Comparison of ENCODE assay signal across 11 cellular contexts in genomic region chr12:10361084-10361483, GRCh38. TPM values are rescaled to one million over a fixed set of nuclear protein-coding genes. Genes with fewer than 3 reads are reported as not detected.
DNase-seq lines count a peak whose midpoint lies in the region; ATAC-seq and TF ChIP-seq lines count a peak whose summit lies in the region.
"Had no signal": no experiment of that assay in that cellular context is flagged by ENCODE, and none has a peak within 500 bp of the region (broad histone marks: within the 10 kb centered on the region; RNA-seq: fewer than 3 reads in every experiment).

No MANE protein-coding gene starts in this region.

- peaks cover 33% of the 10 kb centered on the region for H3K4me1 Mint-ChIP-seq in activated naive CD8-positive, alpha-beta T cell treated with anti-CD3 and anti-CD28 coated beads, Interleukin-2, amount 10 ng/mL, durations not matched to agents 7 days and 5 days

- H3K36me3 ChIP-seq in BLaER1 treated with 17β-estradiol and CSF1 and Interleukin-3, amounts not matched to agents 10 nM and 100 nM, result no peaks in the 10 kb centered on the region
- H3K36me3 ChIP-seq in left lung (no peaks in the 10 kb centered on the region), SJCRH30 (no peaks in the 10 kb centered on the region)
- H3K36me3 ChIP-seq: heart right ventricle had no signal

- H3K9me3 ChIP-seq in BLaER1 treated with 17β-estradiol and CSF1 and Interleukin-3, amounts not matched to agents 10 nM and 100 nM (replicated peaks in 1 of 11), result peaks cover 0 to 10% (median 0%) of the 10 kb centered on the region in 11 experiments; a peak in 6 of 22 replicates
- H3K9me3 ChIP-seq in left lung (no peaks in the 10 kb centered on the region), SJCRH30 (replicated peaks) (no peaks in the 10 kb centered on the region)

- peak; percentile 28 for ATAC-seq in activated naive CD8-positive, alpha-beta T cell treated with anti-CD3 and anti-CD28 coated beads, Interleukin-2, amount 10 ng/mL, durations not matched to agents 7 days and 5 days (ENCODE audit: low read depth)
- peak; percentile 2 for ATAC-seq in left lung
- ATAC-seq: heart right ventricle had no signal

- no peaks in the 10 kb centered on the region for H3K27me3 ChIP-seq in BLaER1 treated with 17β-estradiol and CSF1 and Interleukin-3, amounts not matched to agents 10 nM and 100 nM
- H3K27me3 ChIP-seq in left lung (no peaks in the 10 kb centered on the region), SJCRH30 (no peaks in the 10 kb centered on the region)
- H3K27me3 ChIP-seq: heart right ventricle had no signal

- in situ Hi-C loops in G401 (cut with HindIII; ENCODE audit: low sequenced_read_pairs), result no loop called here

- peak overlapping the region; percentile 81 for H3K27ac Mint-ChIP-seq in activated naive CD8-positive, alpha-beta T cell treated with anti-CD3 and anti-CD28 coated beads, Interleukin-2, amount 10 ng/mL, durations not matched to agents 7 days and 5 days

- no peak overlapping the region for H3K27ac ChIP-seq in BLaER1 treated with 17β-estradiol and CSF1 and Interleukin-3, amounts not matched to agents 10 nM and 100 nM
- H3K27ac ChIP-seq in left lung (peak overlapping the region; percentile 37 to 92), SJCRH30 (no peak overlapping the region)

- TF ChIP-seq CTCF in left lung (IDR thresholded peaks at IDR 0.05), result no peak

- H3K9ac ChIP-seq in BLaER1 treated with 17β-estradiol and CSF1 and Interleukin-3, amounts not matched to agents 10 nM and 100 nM, result no peak overlapping the region

- no peaks in the 10 kb centered on the region for H3K27me3 Mint-ChIP-seq in activated naive CD8-positive, alpha-beta T cell treated with anti-CD3 and anti-CD28 coated beads, Interleukin-2, amount 10 ng/mL, durations not matched to agents 7 days and 5 days

- H3K4me1 ChIP-seq in BLaER1 treated with 17β-estradiol and CSF1 and Interleukin-3, amounts not matched to agents 10 nM and 100 nM, result peaks cover 35 to 54% (median 45%) of the 10 kb centered on the region in 10 experiments
- H3K4me1 ChIP-seq in left lung (peaks cover 12 to 27% of the 10 kb centered on the region in 2 donors), SJCRH30 (peaks cover 6% of the 10 kb centered on the region; the same call in 1 of the 2 replicates)

- H3K9me3 Mint-ChIP-seq in activated naive CD8-positive, alpha-beta T cell treated with anti-CD3 and anti-CD28 coated beads, Interleukin-2, amount 10 ng/mL, durations not matched to agents 7 days and 5 days, result no peaks in the 10 kb centered on the region

- no peak overlapping the region for H3K4me3 ChIP-seq in BLaER1 treated with 17β-estradiol and CSF1 and Interleukin-3, amounts not matched to agents 10 nM and 100 nM
- H3K4me3 ChIP-seq in left lung (no peak overlapping the region), SJCRH30 (no peak overlapping the region)
- H3K4me3 ChIP-seq: heart right ventricle had no signal

- H3K36me3 Mint-ChIP-seq in activated naive CD8-positive, alpha-beta T cell treated with anti-CD3 and anti-CD28 coated beads, Interleukin-2, amount 10 ng/mL, durations not matched to agents 7 days and 5 days, result peaks cover 38% of the 10 kb centered on the region

- H4K20me1 ChIP-seq in BLaER1 treated with 17β-estradiol and CSF1 and Interleukin-3, amounts not matched to agents 10 nM and 100 nM, result no peaks in the 10 kb centered on the region

- DNase-seq in LHCN-M2 (ENCODE audit: low read depth), result peak; percentile 83
- no peak for DNase-seq in activated naive CD8-positive, alpha-beta T cell treated with anti-CD3 and anti-CD28 coated beads, Interleukin-2, amount 10 ng/mL, durations not matched to agents 7 days and 5 days
- no peak for DNase-seq in left lung
- no peak for DNase-seq in SJCRH30
- DNase-seq in G401 (ENCODE audit: low spot score), result no peak
- no peak for DNase-seq in foreskin melanocyte
- no peak for DNase-seq in NCI-H226
- DNase-seq: activated CD4-positive, CD25-positive, alpha-beta regulatory T cell; heart right ventricle had no signal

- H3K4me3 Mint-ChIP-seq in activated naive CD8-positive, alpha-beta T cell treated with anti-CD3 and anti-CD28 coated beads, Interleukin-2, amount 10 ng/mL, durations not matched to agents 7 days and 5 days, result peak overlapping the region; percentile 49

- POLR2A ChIA-PET in activated naive CD8-positive, alpha-beta T cell treated with anti-CD3 and anti-CD28 coated beads, Interleukin-2, amount 10 ng/mL, durations not matched to agents 7 days and 5 days (lab: Charles Lee), result interaction anchor here (0.6 to 0.9 kb wide), 2 partner anchors 193 to 313 kb away, joined by 3 to 5 read pairs; partner anchors contain the start of gene STYK1

- intact Hi-C loops in left lung (cut with DNase I), result no loop called here

- H3K4me2 ChIP-seq in BLaER1 treated with 17β-estradiol and CSF1 and Interleukin-3, amounts not matched to agents 10 nM and 100 nM, result peak overlapping the region in 7 of 11 experiments; percentile 2 to 34 (median 9); a peak in 3 of 22 replicates

RNA-seq across cellular contexts. Expression of gene KLRK1, which starts 28.8 kb away (rescaled TPM):
- 0.26 and 0.40 TPM in 2 replicates for total RNA-seq in LHCN-M2 (2014; rRNA removed)
- polyA plus RNA-seq in LHCN-M2 (2012), result 0.05 TPM
- total RNA-seq in activated naive CD8-positive, alpha-beta T cell treated with anti-CD3 and anti-CD28 coated beads, Interleukin-2, amount 10 ng/mL, durations not matched to agents 7 days and 5 days, result 100 to 1,000 TPM; 319 to 355 TPM
- total RNA-seq in left lung, result 1 to 10 TPM; 2.6 to 4.9 TPM
- not detected in 2 replicates for total RNA-seq in SJCRH30 (2014; rRNA removed; shearing (Covaris generic))
- not detected in 2 replicates for total RNA-seq in G401 (2014; rRNA removed; shearing (Covaris generic))
- total RNA-seq: renal cortical epithelial cell had no signal

RNA-seq across cellular contexts. Expression of gene KLRC4, which starts 48.5 kb away (rescaled TPM):
- total RNA-seq in LHCN-M2 (2014; rRNA removed) (not detected in 2 replicates), left lung (1 to 10 TPM in 1 of 2 donors, under 1 TPM in 1; 0.38 to 1.3 TPM)
- not detected for polyA plus RNA-seq in LHCN-M2 (2012)
- 10 to 100 TPM; 37.8 to 38.4 TPM for total RNA-seq in activated naive CD8-positive, alpha-beta T cell treated with anti-CD3 and anti-CD28 coated beads, Interleukin-2, amount 10 ng/mL, durations not matched to agents 7 days and 5 days
- total RNA-seq in SJCRH30 (2014; rRNA removed; shearing (Covaris generic)), result not detected in 2 replicates
- not detected in 2 replicates for total RNA-seq in G401 (2014; rRNA removed; shearing (Covaris generic))
- total RNA-seq: renal cortical epithelial cell had no signal
- polyA plus RNA-seq: heart right ventricle had no signal

RNA-seq across cellular contexts. Expression of gene KLRD1, which starts 53.4 kb away (rescaled TPM):
- total RNA-seq in LHCN-M2 (2014; rRNA removed), result not detected in 2 replicates
- not detected for polyA plus RNA-seq in LHCN-M2 (2012)
- 10 to 100 TPM; 19.8 to 30.6 TPM for total RNA-seq in activated naive CD8-positive, alpha-beta T cell treated with anti-CD3 and anti-CD28 coated beads, Interleukin-2, amount 10 ng/mL, durations not matched to agents 7 days and 5 days
- total RNA-seq in left lung, result 1 to 10 TPM; 4.6 to 9.0 TPM
- total RNA-seq in SJCRH30 (2014; rRNA removed; shearing (Covaris generic)), result 0.08 and 0.32 TPM in 2 replicates
- total RNA-seq in G401 (2014; rRNA removed; shearing (Covaris generic)), result not detected in 2 replicates

RNA-seq across cellular contexts. Expression of gene KLRC3, which starts 59.3 kb away (rescaled TPM):
- total RNA-seq in LHCN-M2 (2014; rRNA removed) (0.63 TPM in 1 of 2 replicates, not detected in the other), left lung (not detected)
- polyA plus RNA-seq in LHCN-M2 (2012), result not detected
- total RNA-seq in activated naive CD8-positive, alpha-beta T cell treated with anti-CD3 and anti-CD28 coated beads, Interleukin-2, amount 10 ng/mL, durations not matched to agents 7 days and 5 days, result 1 to 10 TPM; 3.0 to 5.6 TPM
- total RNA-seq in SJCRH30 (2014; rRNA removed; shearing (Covaris generic)), result not detected in 2 replicates
- not detected in 2 replicates for total RNA-seq in G401 (2014; rRNA removed; shearing (Covaris generic))
- total RNA-seq: renal cortical epithelial cell had no signal

Comparison
In these comparisons a context has a peak if more than half of its experiments do, and no peak if none do; other contexts are left out.
1. H3K27ac ChIP-seq: peak in left lung (2 of 2); none in BLaER1 treated with 17β-estradiol and CSF1 and Interleukin-3, amounts not matched to agents 10 nM and 100 nM (0 of 11) and SJCRH30 (single experiment).
2. RNA of gene KLRK1, which starts 28.8 kb away (total RNA-seq): 319 to 355 TPM in activated naive CD8-positive, alpha-beta T cell treated with anti-CD3 and anti-CD28 coated beads, Interleukin-2, amount 10 ng/mL, durations not matched to agents 7 days and 5 days; 2.6 to 4.9 TPM in left lung, 0.26 to 0.40 TPM in LHCN-M2, not detected in SJCRH30 and not detected in G401; every median in the first group is over 10 times any median in the second.
3. RNA of gene KLRC4, which starts 48.5 kb away (total RNA-seq): 37.8 to 38.4 TPM in activated naive CD8-positive, alpha-beta T cell treated with anti-CD3 and anti-CD28 coated beads, Interleukin-2, amount 10 ng/mL, durations not matched to agents 7 days and 5 days; 0.38 to 1.3 TPM in left lung, not detected in LHCN-M2, not detected in SJCRH30 and not detected in G401; every median in the first group is over 10 times any median in the second.